In the genomic region with DNA sequence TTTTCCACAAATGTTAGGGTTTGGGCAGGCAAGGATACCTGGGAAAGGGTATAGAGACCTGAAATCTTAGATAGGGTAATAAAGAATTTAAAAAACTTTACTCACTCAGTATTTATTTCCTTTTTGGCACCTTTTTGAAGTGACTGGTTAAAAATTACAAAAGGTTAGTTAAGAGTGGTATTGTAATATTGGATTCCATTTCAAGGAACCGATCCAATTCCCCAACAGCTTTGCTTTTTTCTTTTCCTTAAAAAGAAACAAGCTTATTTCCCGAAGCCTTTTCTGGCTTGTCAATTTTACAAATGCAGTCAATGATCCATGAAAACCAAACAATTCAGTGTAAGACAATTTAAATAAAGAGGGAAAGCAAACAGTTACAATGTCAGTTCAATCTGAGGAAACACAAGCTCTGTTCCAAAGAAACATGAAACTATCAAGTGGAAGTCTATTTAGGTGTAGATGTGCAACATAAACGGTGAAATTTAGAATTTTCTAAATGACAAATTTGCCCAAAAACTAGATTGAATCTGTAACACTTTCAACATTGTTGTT, we compare ENCODE assay signal across 1 cellular context.
TF ChIP-seq lines count a peak whose summit lies in the region.

No MANE protein-coding gene starts in this region.

TF ChIP-seq in GM23338, 12 proteins besides CTCF, POLR2A, EP300 and RAD21 (continued from another document):
- TF ChIP-seq, protein P1, sequence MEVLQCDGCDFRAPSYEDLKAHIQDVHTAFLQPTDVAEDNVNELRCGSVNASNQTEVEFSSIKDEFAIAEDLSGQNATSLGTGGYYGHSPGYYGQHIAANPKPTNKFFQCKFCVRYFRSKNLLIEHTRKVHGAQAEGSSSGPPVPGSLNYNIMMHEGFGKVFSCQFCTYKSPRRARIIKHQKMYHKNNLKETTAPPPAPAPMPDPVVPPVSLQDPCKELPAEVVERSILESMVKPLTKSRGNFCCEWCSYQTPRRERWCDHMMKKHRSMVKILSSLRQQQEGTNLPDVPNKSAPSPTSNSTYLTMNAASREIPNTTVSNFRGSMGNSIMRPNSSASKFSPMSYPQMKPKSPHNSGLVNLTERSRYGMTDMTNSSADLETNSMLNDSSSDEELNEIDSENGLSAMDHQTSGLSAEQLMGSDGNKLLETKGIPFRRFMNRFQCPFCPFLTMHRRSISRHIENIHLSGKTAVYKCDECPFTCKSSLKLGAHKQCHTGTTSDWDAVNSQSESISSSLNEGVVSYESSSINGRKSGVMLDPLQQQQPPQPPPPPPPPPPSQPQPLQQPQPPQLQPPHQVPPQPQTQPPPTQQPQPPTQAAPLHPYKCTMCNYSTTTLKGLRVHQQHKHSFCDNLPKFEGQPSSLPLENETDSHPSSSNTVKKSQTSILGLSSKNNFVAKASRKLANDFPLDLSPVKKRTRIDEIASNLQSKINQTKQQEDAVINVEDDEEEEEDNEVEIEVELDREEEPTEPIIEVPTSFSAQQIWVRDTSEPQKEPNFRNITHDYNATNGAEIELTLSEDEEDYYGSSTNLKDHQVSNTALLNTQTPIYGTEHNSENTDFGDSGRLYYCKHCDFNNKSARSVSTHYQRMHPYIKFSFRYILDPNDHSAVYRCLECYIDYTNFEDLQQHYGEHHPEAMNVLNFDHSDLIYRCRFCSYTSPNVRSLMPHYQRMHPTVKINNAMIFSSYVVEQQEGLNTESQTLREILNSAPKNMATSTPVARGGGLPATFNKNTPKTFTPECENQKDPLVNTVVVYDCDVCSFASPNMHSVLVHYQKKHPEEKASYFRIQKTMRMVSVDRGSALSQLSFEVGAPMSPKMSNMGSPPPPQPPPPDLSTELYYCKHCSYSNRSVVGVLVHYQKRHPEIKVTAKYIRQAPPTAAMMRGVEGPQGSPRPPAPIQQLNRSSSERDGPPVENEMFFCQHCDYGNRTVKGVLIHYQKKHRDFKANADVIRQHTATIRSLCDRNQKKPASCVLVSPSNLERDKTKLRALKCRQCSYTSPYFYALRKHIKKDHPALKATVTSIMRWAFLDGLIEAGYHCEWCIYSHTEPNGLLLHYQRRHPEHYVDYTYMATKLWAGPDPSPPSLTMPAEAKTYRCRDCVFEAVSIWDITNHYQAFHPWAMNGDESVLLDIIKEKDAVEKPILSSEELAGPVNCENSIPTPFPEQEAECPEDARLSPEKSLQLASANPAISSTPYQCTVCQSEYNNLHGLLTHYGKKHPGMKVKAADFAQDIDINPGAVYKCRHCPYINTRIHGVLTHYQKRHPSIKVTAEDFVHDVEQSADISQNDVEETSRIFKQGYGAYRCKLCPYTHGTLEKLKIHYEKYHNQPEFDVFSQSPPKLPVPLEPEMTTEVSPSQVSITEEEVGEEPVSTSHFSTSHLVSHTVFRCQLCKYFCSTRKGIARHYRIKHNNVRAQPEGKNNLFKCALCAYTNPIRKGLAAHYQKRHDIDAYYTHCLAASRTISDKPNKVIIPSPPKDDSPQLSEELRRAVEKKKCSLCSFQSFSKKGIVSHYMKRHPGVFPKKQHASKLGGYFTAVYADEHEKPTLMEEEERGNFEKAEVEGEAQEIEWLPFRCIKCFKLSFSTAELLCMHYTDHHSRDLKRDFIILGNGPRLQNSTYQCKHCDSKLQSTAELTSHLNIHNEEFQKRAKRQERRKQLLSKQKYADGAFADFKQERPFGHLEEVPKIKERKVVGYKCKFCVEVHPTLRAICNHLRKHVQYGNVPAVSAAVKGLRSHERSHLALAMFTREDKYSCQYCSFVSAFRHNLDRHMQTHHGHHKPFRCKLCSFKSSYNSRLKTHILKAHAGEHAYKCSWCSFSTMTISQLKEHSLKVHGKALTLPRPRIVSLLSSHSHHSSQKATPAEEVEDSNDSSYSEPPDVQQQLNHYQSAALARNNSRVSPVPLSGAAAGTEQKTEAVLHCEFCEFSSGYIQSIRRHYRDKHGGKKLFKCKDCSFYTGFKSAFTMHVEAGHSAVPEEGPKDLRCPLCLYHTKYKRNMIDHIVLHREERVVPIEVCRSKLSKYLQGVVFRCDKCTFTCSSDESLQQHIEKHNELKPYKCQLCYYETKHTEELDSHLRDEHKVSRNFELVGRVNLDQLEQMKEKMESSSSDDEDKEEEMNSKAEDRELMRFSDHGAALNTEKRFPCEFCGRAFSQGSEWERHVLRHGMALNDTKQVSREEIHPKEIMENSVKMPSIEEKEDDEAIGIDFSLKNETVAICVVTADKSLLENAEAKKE (CRISPR knock-in tag; IDR thresholded peaks at IDR 0.05): no peak
- TF ChIP-seq ZNF331 (CRISPR knock-in tag; IDR thresholded peaks at IDR 0.05; ENCODE audit: low read depth) (no peak), NANOG (IDR thresholded peaks at IDR 0.05; ENCODE audit: borderline replicate concordance) (no peak), EZH2 (IDR thresholded peaks at IDR 0.05; ENCODE audit: low read depth, unreplicated experiment) (no peak), ZNF114 (CRISPR knock-in tag; IDR thresholded peaks at IDR 0.05) (no peak)
